34 cellular contexts compared by ENCODE assay signal in genomic region chr3:126768903-126769302, GRCh38.
"Had no signal": no experiment of that assay in that cellular context is flagged by ENCODE, and none has a peak within 500 bp of the region (broad histone marks: within the 10 kb centered on the region; RNA-seq: fewer than 3 reads in every experiment).

No MANE protein-coding gene starts in this region.

- H3K27me3 ChIP-seq: MG63 had no signal

- H3K4me3 ChIP-seq: MG63 had no signal

- DNase-seq: MG63, MM.1S, MV-4-11, NCI-H1048, NCI-H1092, NCI-H1092 treated with DMSO at 0.1 percent for 48 hours, NCI-H1105, NCI-H1105 treated with DMSO at 0.1 percent for 48 hours, NCI-H1417, NCI-H1417 treated with DMSO at 0.1 percent for 48 hours, NCI-H1436, NCI-H1436 treated with DMSO at 0.1 percent for 48 hours, NCI-H146, NCI-H1694, NCI-H1694 treated with DMSO at 0.1 percent for 48 hours, NCI-H187, NCI-H187 treated with DMSO at 0.1 percent for 48 hours, NCI-H1930, NCI-H2029, NCI-H2029 treated with DMSO at 0.1 percent for 48 hours, NCI-H2081, NCI-H2081 treated with DMSO at 0.1 percent for 48 hours, NCI-H2107, NCI-H2171, NCI-H2171 treated with DMSO at 0.1 percent for 48 hours, NCI-H2227 treated with DMSO at 0.1 percent for 48 hours, NCI-H226, NCI-H345, NCI-H446, NCI-H446 treated with DMSO at 0.1 percent for 48 hours, NCI-H510A, NCI-H510A treated with DMSO at 0.1 percent for 48 hours, NCI-H524, NCI-H524 treated with DMSO at 0.1 percent for 48 hours had no signal
